Comparison of ENCODE assay signal across 1 cellular context in the genomic region with DNA sequence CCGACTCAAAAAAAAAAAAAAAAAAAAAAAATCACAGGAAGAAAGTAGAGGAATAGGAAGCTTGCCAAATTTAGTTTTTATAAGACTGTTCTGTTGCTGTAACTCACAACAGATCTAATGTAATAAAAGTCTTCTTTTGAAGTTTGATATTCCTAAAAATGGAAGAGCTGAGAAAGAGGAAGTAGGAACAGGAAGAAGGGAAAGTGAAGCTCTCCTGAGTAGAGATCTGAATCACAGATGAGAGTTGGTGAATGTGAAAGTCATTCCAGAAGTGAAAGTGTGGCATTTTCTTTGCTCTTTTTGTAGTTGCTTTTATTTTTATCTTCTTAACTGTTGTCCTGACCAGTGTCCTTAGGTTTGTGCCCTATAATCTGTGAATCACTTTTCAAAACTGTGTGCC.
TF ChIP-seq lines count a peak whose summit lies in the region.

No MANE protein-coding gene starts in this region.

TF ChIP-seq in GM12878, 131 proteins besides CTCF, POLR2A, EP300 and RAD21 (continued from another document and continues in another):
- TF ChIP-seq CEBPB (IDR thresholded peaks at IDR 0.05; ENCODE audit: borderline replicate concordance in 1 of 2, low read depth in 2 of 2, low read length in 2 of 2): peak in 1 of 2 experiments; percentile 76; a peak in 2 of 4 replicates
- TF ChIP-seq SREBF2 (IDR thresholded peaks at IDR 0.05; ENCODE audit: low read length): no peak
- no peak for TF ChIP-seq TARDBP (IDR thresholded peaks at IDR 0.05; ENCODE audit: borderline replicate concordance)
- no peak for TF ChIP-seq HCFC1 (IDR thresholded peaks at IDR 0.05; ENCODE audit: low read length)
- TF ChIP-seq RB1 (IDR thresholded peaks at IDR 0.05; ENCODE audit: borderline replicate concordance): no peak
- TF ChIP-seq, protein P1, sequence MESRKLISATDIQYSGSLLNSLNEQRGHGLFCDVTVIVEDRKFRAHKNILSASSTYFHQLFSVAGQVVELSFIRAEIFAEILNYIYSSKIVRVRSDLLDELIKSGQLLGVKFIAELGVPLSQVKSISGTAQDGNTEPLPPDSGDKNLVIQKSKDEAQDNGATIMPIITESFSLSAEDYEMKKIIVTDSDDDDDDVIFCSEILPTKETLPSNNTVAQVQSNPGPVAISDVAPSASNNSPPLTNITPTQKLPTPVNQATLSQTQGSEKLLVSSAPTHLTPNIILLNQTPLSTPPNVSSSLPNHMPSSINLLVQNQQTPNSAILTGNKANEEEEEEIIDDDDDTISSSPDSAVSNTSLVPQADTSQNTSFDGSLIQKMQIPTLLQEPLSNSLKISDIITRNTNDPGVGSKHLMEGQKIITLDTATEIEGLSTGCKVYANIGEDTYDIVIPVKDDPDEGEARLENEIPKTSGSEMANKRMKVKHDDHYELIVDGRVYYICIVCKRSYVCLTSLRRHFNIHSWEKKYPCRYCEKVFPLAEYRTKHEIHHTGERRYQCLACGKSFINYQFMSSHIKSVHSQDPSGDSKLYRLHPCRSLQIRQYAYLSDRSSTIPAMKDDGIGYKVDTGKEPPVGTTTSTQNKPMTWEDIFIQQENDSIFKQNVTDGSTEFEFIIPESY (IDR thresholded peaks at IDR 0.05): no peak
- TF ChIP-seq, protein P2, sequence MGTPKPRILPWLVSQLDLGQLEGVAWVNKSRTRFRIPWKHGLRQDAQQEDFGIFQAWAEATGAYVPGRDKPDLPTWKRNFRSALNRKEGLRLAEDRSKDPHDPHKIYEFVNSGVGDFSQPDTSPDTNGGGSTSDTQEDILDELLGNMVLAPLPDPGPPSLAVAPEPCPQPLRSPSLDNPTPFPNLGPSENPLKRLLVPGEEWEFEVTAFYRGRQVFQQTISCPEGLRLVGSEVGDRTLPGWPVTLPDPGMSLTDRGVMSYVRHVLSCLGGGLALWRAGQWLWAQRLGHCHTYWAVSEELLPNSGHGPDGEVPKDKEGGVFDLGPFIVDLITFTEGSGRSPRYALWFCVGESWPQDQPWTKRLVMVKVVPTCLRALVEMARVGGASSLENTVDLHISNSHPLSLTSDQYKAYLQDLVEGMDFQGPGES (IDR thresholded peaks at IDR 0.05): no peak
- TF ChIP-seq ASH2L (IDR thresholded peaks at IDR 0.05; ENCODE audit: borderline replicate concordance, low read depth): no peak
- TF ChIP-seq NFYA (IDR thresholded peaks at IDR 0.05; ENCODE audit: borderline replicate concordance, low read depth, low read length): no peak
- TF ChIP-seq MEF2B (IDR thresholded peaks at IDR 0.05; ENCODE audit: partially characterized antibody, poor library complexity, severe bottlenecking): peak; percentile 87
- no peak for TF ChIP-seq STAT3 (IDR thresholded peaks at IDR 0.05; ENCODE audit: low read depth, low read length)
- TF ChIP-seq RCOR1 (conservative IDR thresholded peaks at IDR 0.05; ENCODE audit: low read depth, low read length): no peak
- TF ChIP-seq, protein P3, sequence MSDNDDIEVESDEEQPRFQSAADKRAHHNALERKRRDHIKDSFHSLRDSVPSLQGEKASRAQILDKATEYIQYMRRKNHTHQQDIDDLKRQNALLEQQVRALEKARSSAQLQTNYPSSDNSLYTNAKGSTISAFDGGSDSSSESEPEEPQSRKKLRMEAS (IDR thresholded peaks at IDR 0.05; ENCODE audit: low read depth, low read length): no peak
- TF ChIP-seq SP1 (IDR thresholded peaks at IDR 0.05; ENCODE audit: low read depth, low read length): peak; percentile 67
- TF ChIP-seq ESRRA (IDR thresholded peaks at IDR 0.05; ENCODE audit: low read length): no peak
- TF ChIP-seq FOXM1 (IDR thresholded peaks at IDR 0.05; ENCODE audit: low read depth, low read length): peak; percentile 88
- TF ChIP-seq BHLHE40 (IDR thresholded peaks at IDR 0.05; ENCODE audit: borderline replicate concordance in 1 of 2, low read depth in 2 of 2, low read length in 1 of 2): peak; percentile 27 to 35; a peak in 2 of 4 replicates
- TF ChIP-seq, protein P4, sequence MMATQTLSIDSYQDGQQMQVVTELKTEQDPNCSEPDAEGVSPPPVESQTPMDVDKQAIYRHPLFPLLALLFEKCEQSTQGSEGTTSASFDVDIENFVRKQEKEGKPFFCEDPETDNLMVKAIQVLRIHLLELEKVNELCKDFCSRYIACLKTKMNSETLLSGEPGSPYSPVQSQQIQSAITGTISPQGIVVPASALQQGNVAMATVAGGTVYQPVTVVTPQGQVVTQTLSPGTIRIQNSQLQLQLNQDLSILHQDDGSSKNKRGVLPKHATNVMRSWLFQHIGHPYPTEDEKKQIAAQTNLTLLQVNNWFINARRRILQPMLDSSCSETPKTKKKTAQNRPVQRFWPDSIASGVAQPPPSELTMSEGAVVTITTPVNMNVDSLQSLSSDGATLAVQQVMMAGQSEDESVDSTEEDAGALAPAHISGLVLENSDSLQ (IDR thresholded peaks at IDR 0.05): no peak
- TF ChIP-seq, protein P5, sequence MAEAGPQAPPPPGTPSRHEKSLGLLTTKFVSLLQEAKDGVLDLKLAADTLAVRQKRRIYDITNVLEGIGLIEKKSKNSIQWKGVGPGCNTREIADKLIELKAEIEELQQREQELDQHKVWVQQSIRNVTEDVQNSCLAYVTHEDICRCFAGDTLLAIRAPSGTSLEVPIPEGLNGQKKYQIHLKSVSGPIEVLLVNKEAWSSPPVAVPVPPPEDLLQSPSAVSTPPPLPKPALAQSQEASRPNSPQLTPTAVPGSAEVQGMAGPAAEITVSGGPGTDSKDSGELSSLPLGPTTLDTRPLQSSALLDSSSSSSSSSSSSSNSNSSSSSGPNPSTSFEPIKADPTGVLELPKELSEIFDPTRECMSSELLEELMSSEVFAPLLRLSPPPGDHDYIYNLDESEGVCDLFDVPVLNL (IDR thresholded peaks at IDR 0.05; ENCODE audit: low read depth, low read length): no peak
- TF ChIP-seq, protein P6, sequence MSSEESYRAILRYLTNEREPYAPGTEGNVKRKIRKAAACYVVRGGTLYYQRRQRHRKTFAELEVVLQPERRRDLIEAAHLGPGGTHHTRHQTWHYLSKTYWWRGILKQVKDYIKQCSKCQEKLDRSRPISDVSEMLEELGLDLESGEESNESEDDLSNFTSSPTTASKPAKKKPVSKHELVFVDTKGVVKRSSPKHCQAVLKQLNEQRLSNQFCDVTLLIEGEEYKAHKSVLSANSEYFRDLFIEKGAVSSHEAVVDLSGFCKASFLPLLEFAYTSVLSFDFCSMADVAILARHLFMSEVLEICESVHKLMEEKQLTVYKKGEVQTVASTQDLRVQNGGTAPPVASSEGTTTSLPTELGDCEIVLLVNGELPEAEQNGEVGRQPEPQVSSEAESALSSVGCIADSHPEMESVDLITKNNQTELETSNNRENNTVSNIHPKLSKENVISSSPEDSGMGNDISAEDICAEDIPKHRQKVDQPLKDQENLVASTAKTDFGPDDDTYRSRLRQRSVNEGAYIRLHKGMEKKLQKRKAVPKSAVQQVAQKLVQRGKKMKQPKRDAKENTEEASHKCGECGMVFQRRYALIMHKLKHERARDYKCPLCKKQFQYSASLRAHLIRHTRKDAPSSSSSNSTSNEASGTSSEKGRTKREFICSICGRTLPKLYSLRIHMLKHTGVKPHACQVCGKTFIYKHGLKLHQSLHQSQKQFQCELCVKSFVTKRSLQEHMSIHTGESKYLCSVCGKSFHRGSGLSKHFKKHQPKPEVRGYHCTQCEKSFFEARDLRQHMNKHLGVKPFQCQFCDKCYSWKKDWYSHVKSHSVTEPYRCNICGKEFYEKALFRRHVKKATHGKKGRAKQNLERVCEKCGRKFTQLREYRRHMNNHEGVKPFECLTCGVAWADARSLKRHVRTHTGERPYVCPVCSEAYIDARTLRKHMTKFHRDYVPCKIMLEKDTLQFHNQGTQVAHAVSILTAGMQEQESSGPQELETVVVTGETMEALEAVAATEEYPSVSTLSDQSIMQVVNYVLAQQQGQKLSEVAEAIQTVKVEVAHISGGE (CRISPR knock-in tag; IDR thresholded peaks at IDR 0.05): no peak
- TF ChIP-seq EGR1 (IDR thresholded peaks at IDR 0.05; ENCODE audit: borderline replicate concordance in 1 of 2, low read depth in 2 of 2, low read length in 2 of 2): no peak; a peak in 1 of 3 replicates
- TF ChIP-seq, protein P7, sequence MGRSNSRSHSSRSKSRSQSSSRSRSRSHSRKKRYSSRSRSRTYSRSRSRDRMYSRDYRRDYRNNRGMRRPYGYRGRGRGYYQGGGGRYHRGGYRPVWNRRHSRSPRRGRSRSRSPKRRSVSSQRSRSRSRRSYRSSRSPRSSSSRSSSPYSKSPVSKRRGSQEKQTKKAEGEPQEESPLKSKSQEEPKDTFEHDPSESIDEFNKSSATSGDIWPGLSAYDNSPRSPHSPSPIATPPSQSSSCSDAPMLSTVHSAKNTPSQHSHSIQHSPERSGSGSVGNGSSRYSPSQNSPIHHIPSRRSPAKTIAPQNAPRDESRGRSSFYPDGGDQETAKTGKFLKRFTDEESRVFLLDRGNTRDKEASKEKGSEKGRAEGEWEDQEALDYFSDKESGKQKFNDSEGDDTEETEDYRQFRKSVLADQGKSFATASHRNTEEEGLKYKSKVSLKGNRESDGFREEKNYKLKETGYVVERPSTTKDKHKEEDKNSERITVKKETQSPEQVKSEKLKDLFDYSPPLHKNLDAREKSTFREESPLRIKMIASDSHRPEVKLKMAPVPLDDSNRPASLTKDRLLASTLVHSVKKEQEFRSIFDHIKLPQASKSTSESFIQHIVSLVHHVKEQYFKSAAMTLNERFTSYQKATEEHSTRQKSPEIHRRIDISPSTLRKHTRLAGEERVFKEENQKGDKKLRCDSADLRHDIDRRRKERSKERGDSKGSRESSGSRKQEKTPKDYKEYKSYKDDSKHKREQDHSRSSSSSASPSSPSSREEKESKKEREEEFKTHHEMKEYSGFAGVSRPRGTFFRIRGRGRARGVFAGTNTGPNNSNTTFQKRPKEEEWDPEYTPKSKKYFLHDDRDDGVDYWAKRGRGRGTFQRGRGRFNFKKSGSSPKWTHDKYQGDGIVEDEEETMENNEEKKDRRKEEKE (IDR thresholded peaks at IDR 0.05): no peak
- TF ChIP-seq TCF12 (IDR thresholded peaks at IDR 0.05; ENCODE audit: low read depth, low read length): 0 out of 2 replicates have a peak, but pooled peaks have one; percentile 20
- TF ChIP-seq POLR2AphosphoS2 (IDR thresholded peaks at IDR 0.05; ENCODE audit: low read depth, low read length): no peak
- TF ChIP-seq, protein P8, sequence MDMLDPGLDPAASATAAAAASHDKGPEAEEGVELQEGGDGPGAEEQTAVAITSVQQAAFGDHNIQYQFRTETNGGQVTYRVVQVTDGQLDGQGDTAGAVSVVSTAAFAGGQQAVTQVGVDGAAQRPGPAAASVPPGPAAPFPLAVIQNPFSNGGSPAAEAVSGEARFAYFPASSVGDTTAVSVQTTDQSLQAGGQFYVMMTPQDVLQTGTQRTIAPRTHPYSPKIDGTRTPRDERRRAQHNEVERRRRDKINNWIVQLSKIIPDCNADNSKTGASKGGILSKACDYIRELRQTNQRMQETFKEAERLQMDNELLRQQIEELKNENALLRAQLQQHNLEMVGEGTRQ (IDR thresholded peaks at IDR 0.05; ENCODE audit: borderline replicate concordance, low read depth, low read length): no peak
- no peak for TF ChIP-seq ZSCAN29 (IDR thresholded peaks at IDR 0.05)
- TF ChIP-seq FOXK2 (IDR thresholded peaks at IDR 0.05): no peak; the same call in 1 of the 2 replicates
- TF ChIP-seq SIN3A (IDR thresholded peaks at IDR 0.05; ENCODE audit: low read depth, low read length): no peak
- 0 out of 2 replicates have a peak, but pooled peaks have one; percentile 33 for TF ChIP-seq RAD51 (IDR thresholded peaks at IDR 0.05)
- TF ChIP-seq, protein P9, sequence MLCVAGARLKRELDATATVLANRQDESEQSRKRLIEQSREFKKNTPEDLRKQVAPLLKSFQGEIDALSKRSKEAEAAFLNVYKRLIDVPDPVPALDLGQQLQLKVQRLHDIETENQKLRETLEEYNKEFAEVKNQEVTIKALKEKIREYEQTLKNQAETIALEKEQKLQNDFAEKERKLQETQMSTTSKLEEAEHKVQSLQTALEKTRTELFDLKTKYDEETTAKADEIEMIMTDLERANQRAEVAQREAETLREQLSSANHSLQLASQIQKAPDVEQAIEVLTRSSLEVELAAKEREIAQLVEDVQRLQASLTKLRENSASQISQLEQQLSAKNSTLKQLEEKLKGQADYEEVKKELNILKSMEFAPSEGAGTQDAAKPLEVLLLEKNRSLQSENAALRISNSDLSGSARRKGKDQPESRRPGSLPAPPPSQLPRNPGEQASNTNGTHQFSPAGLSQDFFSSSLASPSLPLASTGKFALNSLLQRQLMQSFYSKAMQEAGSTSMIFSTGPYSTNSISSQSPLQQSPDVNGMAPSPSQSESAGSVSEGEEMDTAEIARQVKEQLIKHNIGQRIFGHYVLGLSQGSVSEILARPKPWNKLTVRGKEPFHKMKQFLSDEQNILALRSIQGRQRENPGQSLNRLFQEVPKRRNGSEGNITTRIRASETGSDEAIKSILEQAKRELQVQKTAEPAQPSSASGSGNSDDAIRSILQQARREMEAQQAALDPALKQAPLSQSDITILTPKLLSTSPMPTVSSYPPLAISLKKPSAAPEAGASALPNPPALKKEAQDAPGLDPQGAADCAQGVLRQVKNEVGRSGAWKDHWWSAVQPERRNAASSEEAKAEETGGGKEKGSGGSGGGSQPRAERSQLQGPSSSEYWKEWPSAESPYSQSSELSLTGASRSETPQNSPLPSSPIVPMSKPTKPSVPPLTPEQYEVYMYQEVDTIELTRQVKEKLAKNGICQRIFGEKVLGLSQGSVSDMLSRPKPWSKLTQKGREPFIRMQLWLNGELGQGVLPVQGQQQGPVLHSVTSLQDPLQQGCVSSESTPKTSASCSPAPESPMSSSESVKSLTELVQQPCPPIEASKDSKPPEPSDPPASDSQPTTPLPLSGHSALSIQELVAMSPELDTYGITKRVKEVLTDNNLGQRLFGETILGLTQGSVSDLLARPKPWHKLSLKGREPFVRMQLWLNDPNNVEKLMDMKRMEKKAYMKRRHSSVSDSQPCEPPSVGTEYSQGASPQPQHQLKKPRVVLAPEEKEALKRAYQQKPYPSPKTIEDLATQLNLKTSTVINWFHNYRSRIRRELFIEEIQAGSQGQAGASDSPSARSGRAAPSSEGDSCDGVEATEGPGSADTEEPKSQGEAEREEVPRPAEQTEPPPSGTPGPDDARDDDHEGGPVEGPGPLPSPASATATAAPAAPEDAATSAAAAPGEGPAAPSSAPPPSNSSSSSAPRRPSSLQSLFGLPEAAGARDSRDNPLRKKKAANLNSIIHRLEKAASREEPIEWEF (IDR thresholded peaks at IDR 0.05; ENCODE audit: insufficient replicate concordance, low read depth, low read length): no peak
- no peak for TF ChIP-seq STAT1 (conservative IDR thresholded peaks at IDR 0.05)
- peak; percentile 80 for TF ChIP-seq TCF7 (IDR thresholded peaks at IDR 0.05; ENCODE audit: borderline replicate concordance)
- TF ChIP-seq ZBED1 (IDR thresholded peaks at IDR 0.05; ENCODE audit: borderline replicate concordance): peak; percentile 80; the same call in 1 of the 2 replicates
- no peak for TF ChIP-seq PAX8 (IDR thresholded peaks at IDR 0.05)
